In the genomic region with DNA sequence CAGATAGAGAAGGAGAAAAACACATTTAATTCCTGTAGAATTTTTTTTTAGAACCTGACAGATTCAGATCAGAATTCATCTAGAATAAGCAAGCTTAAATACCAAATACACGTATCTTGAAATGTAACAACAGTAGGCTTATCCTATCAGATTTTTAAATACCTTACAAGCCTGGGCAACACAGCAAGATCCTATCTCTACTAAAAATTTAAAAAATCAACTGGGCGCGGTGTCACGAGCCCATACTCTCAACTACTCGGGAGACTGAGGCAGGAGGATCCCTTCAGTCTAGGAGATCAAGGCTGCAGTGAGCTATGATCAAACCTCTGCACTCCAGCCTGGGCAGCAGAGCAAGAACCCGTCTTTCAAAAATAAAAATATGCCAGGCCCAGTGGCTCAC, we compare ENCODE assay signal across 22 cellular contexts.
"Had no signal": no experiment of that assay in that cellular context is flagged by ENCODE, and none has a peak within 500 bp of the region (broad histone marks: within the 10 kb centered on the region; RNA-seq: fewer than 3 reads in every experiment).

No MANE protein-coding gene starts in this region.

- H3K27me3 Mint-ChIP-seq: IgD-negative memory B cell had no signal

- H3K9ac ChIP-seq: KMS-11, SK-N-SH had no signal

- DNase-seq: Kasumi-1, MM.1S, NCI-H1092 treated with DMSO at 0.1 percent for 48 hours, NCI-H1436, NCI-H187, NCI-H2029, NCI-H2081 treated with DMSO at 0.1 percent for 48 hours, NCI-H2171, NCI-H226, NCI-H446, NCI-H510A, NCI-H524 treated with DMSO at 0.1 percent for 48 hours, NCI-H69, NCI-H774, RPMI8226, SHP77, SK-N-SH, SW 1271 had no signal

- FAIRE-seq: K562, RCC 7860 had no signal

- H3K9me3 Mint-ChIP-seq: IgD-negative memory B cell had no signal

- H3K27ac ChIP-seq: KMS-11 had no signal

- H3K4me3 ChIP-seq: K562 had no signal

- H3K4me3 Mint-ChIP-seq: IgD-negative memory B cell had no signal

- ATAC-seq: K562 had no signal

- H3K4me2 ChIP-seq: KMS-11, SK-N-SH had no signal

- H3K9me3 ChIP-seq: SK-N-SH had no signal
